Comparison of ENCODE assay signal across 21 cellular contexts in the genomic region with DNA sequence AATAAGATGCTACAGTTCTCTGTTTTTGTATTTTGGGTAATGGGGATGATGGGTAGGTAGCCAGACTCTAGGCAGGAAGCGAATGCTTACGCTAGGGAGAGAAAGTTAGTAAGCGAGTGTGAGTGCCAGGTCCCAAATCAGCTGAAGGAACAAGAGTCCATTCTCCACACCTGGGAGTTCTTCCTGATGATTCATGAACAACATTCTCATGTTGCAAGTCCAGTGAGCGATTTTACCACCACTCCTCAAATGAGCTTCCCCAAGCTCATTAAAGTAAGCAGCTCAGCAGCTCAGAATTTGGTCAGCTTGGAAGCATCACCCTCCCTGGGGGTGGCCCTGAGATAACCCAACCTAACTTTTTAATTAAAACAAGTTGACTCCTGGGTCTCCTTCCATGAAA. TPM values are rescaled to one million over a fixed set of nuclear protein-coding genes. Genes with fewer than 3 reads are reported as not detected.
A peak's percentile ranks its signal among the peaks of the same experiment; 100 is the strongest.
DNase-seq lines count a peak whose midpoint lies in the region; FAIRE-seq and TF ChIP-seq lines count a peak whose summit lies in the region.
"Had no signal": no experiment of that assay in that cellular context is flagged by ENCODE, and none has a peak within 500 bp of the region (broad histone marks: within the 10 kb centered on the region; RNA-seq: fewer than 3 reads in every experiment).

No MANE protein-coding gene starts in this region.

- TF ChIP-seq POLR2A in GM12891 (IDR thresholded peaks at IDR 0.05; ENCODE audit: low read depth, low read length): no peak

- H3F3A ChIP-seq in PC-9 (ENCODE audit: insufficient read depth, low read depth): peaks cover 10% of the 10 kb centered on the region; the same call in 1 of the 2 replicates

- peak overlapping the region; percentile 60 for H3K27ac ChIP-seq in PC-9
- H3K27ac ChIP-seq: esophagus muscularis mucosa, ovary had no signal

- CTCF ChIA-PET in PC-9 (lab: Charles Lee): interaction anchor here (0.7 to 1.4 kb wide), 2 partner anchors 46 to 120 kb away, joined by 5 to 7 read pairs; no protein-coding TSS in a partner anchor
- CTCF ChIA-PET in activated CD4-positive, alpha-beta memory T cell treated with anti-CD3 and anti-CD28 coated beads, Interleukin-2, amount 10 ng/mL, durations not matched to agents 7 days and 5 days (lab: Charles Lee): interaction anchor here (0.9 to 1.5 kb wide), 2 partner anchors 20 to 47 kb away, joined by 3 to 4 read pairs; no protein-coding TSS in a partner anchor

- H4K20me1 ChIP-seq in PC-9 (ENCODE audit: insufficient read depth): no peaks in the 10 kb centered on the region

- no TSS peak for BruUV-seq in PC-9 (replicated peaks; lab: Mats Ljungman, UMichigan)

- H3K27ac Mint-ChIP-seq in endothelial cell (ENCODE audit: unreplicated experiment) (peak overlapping the region; percentile 7), neural crest cell (ENCODE audit: unreplicated experiment) (peak overlapping the region; percentile 24)
- H3K27ac Mint-ChIP-seq in activated CD4-positive, alpha-beta memory T cell treated with anti-CD3 and anti-CD28 coated beads, Interleukin-2, amount 10 ng/mL, durations not matched to agents 7 days and 5 days: no peak overlapping the region
- H3K27ac Mint-ChIP-seq: activated CD4-positive, alpha-beta T cell treated with anti-CD3 and anti-CD28 coated beads for 36 hours; activated naive CD8-positive, alpha-beta T cell; GM23338; IgD-negative memory B cell had no signal

- H3K4me3 Mint-ChIP-seq in endothelial cell (ENCODE audit: unreplicated experiment) (no peak overlapping the region), neural crest cell (no peak overlapping the region)
- no peak overlapping the region for H3K4me3 Mint-ChIP-seq in activated CD4-positive, alpha-beta memory T cell treated with anti-CD3 and anti-CD28 coated beads, Interleukin-2, amount 10 ng/mL, durations not matched to agents 7 days and 5 days
- H3K4me3 Mint-ChIP-seq: activated CD4-positive, alpha-beta T cell treated with anti-CD3 and anti-CD28 coated beads for 36 hours; activated naive CD8-positive, alpha-beta T cell; GM23338; IgD-negative memory B cell; naive thymus-derived CD8-positive, alpha-beta T cell had no signal

- intact Hi-C loops in PC-9 (cut with micrococcal nuclease; ENCODE audit: unreplicated experiment): no loop called here

- H3K79me2 ChIP-seq in PC-9 (ENCODE audit: low read depth): no peaks in the 10 kb centered on the region

- TF ChIP-seq CTCF in PC-9 (conservative IDR thresholded peaks at IDR 0.05) (no peak), endothelial cell (IDR thresholded peaks at IDR 0.05; ENCODE audit: unreplicated experiment) (no peak), neural crest cell (conservative IDR thresholded peaks at IDR 0.05) (no peak)

- POLR2A ChIA-PET in PC-9 (lab: Charles Lee; ENCODE audit: unreplicated experiment): interaction anchor here (0.6 to 0.7 kb wide), 2 partner anchors 57 to 180 kb away, joined by 6 to 11 read pairs; no protein-coding TSS in a partner anchor
- POLR2A ChIA-PET in activated CD4-positive, alpha-beta memory T cell treated with anti-CD3 and anti-CD28 coated beads, Interleukin-2, amount 10 ng/mL, durations not matched to agents 7 days and 5 days (lab: Charles Lee): no interaction called here

- H3K4me1 ChIP-seq in PC-9 (replicated peaks; ENCODE audit: insufficient read depth): peaks cover 17% of the 10 kb centered on the region

- peaks cover 7% of the 10 kb centered on the region for H3K36me3 Mint-ChIP-seq in endothelial cell (ENCODE audit: low read depth, unreplicated experiment)
- H3K36me3 Mint-ChIP-seq in neural crest cell (ENCODE audit: low read depth): peaks cover 11% of the 10 kb centered on the region
- no peaks in the 10 kb centered on the region for H3K36me3 Mint-ChIP-seq in activated CD4-positive, alpha-beta memory T cell treated with anti-CD3 and anti-CD28 coated beads, Interleukin-2, amount 10 ng/mL, durations not matched to agents 7 days and 5 days (ENCODE audit: low read depth)

- H3K27me3 Mint-ChIP-seq in endothelial cell (ENCODE audit: unreplicated experiment) (no peaks in the 10 kb centered on the region), neural crest cell (ENCODE audit: low read depth) (no peaks in the 10 kb centered on the region)
- H3K27me3 Mint-ChIP-seq in activated CD4-positive, alpha-beta memory T cell treated with anti-CD3 and anti-CD28 coated beads, Interleukin-2, amount 10 ng/mL, durations not matched to agents 7 days and 5 days: peaks cover 14% of the 10 kb centered on the region
- H3K27me3 Mint-ChIP-seq: activated CD4-positive, alpha-beta T cell treated with anti-CD3 and anti-CD28 coated beads for 36 hours had no signal

- no peaks in the 10 kb centered on the region for H3K27me3 ChIP-seq in PC-9 (ENCODE audit: insufficient read depth, low read depth)
- H3K27me3 ChIP-seq: esophagus muscularis mucosa, ovary had no signal

- H3K4me3 ChIP-seq in PC-9: no peak overlapping the region
- H3K4me3 ChIP-seq: esophagus muscularis mucosa, GM23338, ovary had no signal

- no peak overlapping the region for H2AFZ ChIP-seq in PC-9
- H2AFZ ChIP-seq: GM23338 had no signal

- DNase-seq in GM12891 (ENCODE audit: insufficient read length, low spot score) (no peak), PC-9 (peak; percentile 30 to 85), endothelial cell (ENCODE audit: low spot score) (no peak), neural crest cell (ENCODE audit: low read depth, low spot score) (no peak), DMS79 (lab: John Stamatoyannopoulos, UW) (no peak), DMS 273 treated with DMSO at 0.1 percent for 48 hours (lab: John Stamatoyannopoulos, UW) (no peak)
- DNase-seq in activated CD4-positive, alpha-beta memory T cell treated with anti-CD3 and anti-CD28 coated beads, Interleukin-2, amount 10 ng/mL, durations not matched to agents 7 days and 5 days: no peak
- DNase-seq in activated CD8-positive, alpha-beta memory T cell treated with anti-CD3 and anti-CD28 coated beads, Interleukin-2, amount 50 U/mL, for 4 hours: no peak
- DNase-seq: ACHN; activated CD4-positive, alpha-beta T cell treated with anti-CD3 and anti-CD28 coated beads for 36 hours; C1 segment of cervical spinal cord; MM.1S; naive thymus-derived CD8-positive, alpha-beta T cell; NCI-H1436 treated with DMSO at 0.1 percent for 48 hours; NCI-H524 treated with DMSO at 0.1 percent for 48 hours; SHP77 treated with DMSO at 0.1 percent for 48 hours had no signal

- H3K36me3 ChIP-seq in PC-9 (ENCODE audit: low read depth): no peaks in the 10 kb centered on the region
- H3K36me3 ChIP-seq: esophagus muscularis mucosa, ovary had no signal

- no peaks in the 10 kb centered on the region for H3K9me3 ChIP-seq in PC-9 (ENCODE audit: insufficient read depth, low read depth)
- H3K9me3 ChIP-seq: esophagus muscularis mucosa, ovary had no signal

- peak; percentile 41 for FAIRE-seq in GM12891 (lab: Jason Lieb, UNC)

- no peaks in the 10 kb centered on the region for H3K9me2 ChIP-seq in PC-9 (ENCODE audit: insufficient read depth)

- H3K4me1 Mint-ChIP-seq in endothelial cell (ENCODE audit: unreplicated experiment) (peaks cover 52% of the 10 kb centered on the region), neural crest cell (peaks cover 54% of the 10 kb centered on the region)
- H3K4me1 Mint-ChIP-seq in activated CD4-positive, alpha-beta memory T cell treated with anti-CD3 and anti-CD28 coated beads, Interleukin-2, amount 10 ng/mL, durations not matched to agents 7 days and 5 days: peaks cover 13% of the 10 kb centered on the region
- H3K4me1 Mint-ChIP-seq: activated CD4-positive, alpha-beta T cell treated with anti-CD3 and anti-CD28 coated beads for 36 hours; IgD-negative memory B cell had no signal

- no peaks in the 10 kb centered on the region for H3K9me3 Mint-ChIP-seq in endothelial cell (ENCODE audit: unreplicated experiment)
- H3K9me3 Mint-ChIP-seq in neural crest cell: peaks cover 3% of the 10 kb centered on the region
- peaks cover 3% of the 10 kb centered on the region for H3K9me3 Mint-ChIP-seq in activated CD4-positive, alpha-beta memory T cell treated with anti-CD3 and anti-CD28 coated beads, Interleukin-2, amount 10 ng/mL, durations not matched to agents 7 days and 5 days

- H3K4me2 ChIP-seq in PC-9: peak overlapping the region; percentile 40
- H3K4me2 ChIP-seq: GM23338 had no signal

TF ChIP-seq in GM12891, 5 proteins besides CTCF, POLR2A, EP300 and RAD21:
- TF ChIP-seq TAF1 (IDR thresholded peaks at IDR 0.05; ENCODE audit: low read depth, low read length): no peak
- TF ChIP-seq POLR2AphosphoS5 (IDR thresholded peaks at IDR 0.05; ENCODE audit: low read depth, low read length): no peak
TF ChIP-seq in GM12891: peak in this region for 0.

RNA-seq across cellular contexts. Expression of a gene that starts 27.3 kb away (rescaled TPM):
- 3.3 TPM for polyA plus RNA-seq in GM12891 (2012; ENCODE audit: low read depth, missing spikeins)
- total RNA-seq in PC-9 (2021) (12.5 and 14.0 TPM in 2 replicates), endothelial cell (ENCODE audit: unreplicated experiment) (59.9 TPM), neural crest cell (22.8 and 23.2 TPM in 2 replicates)
- total RNA-seq in activated CD4-positive, alpha-beta memory T cell treated with anti-CD3 and anti-CD28 coated beads, Interleukin-2, amount 10 ng/mL, durations not matched to agents 7 days and 5 days: 10 to 100 TPM; 16.5 to 17.9 TPM

Comparison
In these comparisons a context has a peak if more than half of its experiments do, and no peak if none do; other contexts are left out.
1. DNase-seq: peak in PC-9 (2 of 2); none in GM12891 (single experiment), endothelial cell (single experiment), neural crest cell (single experiment), activated CD4-positive, alpha-beta memory T cell treated with anti-CD3 and anti-CD28 coated beads, Interleukin-2, amount 10 ng/mL, durations not matched to agents 7 days and 5 days (single experiment), activated CD8-positive, alpha-beta memory T cell treated with anti-CD3 and anti-CD28 coated beads, Interleukin-2, amount 50 U/mL, for 4 hours (single experiment), DMS79 (single experiment) and DMS 273 treated with DMSO at 0.1 percent for 48 hours (single experiment).